Comparison of ENCODE assay signal across 1 cellular context in the genomic region with DNA sequence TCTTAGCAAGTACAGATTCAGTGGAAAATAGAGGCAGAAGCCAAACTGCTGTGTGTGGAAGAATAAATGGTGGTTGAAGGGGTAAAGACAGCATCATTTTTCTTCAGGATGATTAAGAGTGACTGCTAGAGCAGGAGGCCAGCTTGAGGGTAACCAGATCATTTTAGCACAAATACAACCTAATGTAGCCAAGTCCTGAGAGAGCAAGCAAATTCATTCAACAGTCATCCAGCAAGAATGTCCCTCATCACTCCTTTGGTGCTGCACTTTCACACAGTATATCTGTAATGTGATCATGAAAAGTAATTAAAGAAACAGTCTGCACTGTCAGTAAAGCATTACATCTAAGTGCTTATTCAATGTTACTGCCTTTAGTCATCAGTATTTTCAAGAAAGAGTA.
TF ChIP-seq lines count a peak whose summit lies in the region.

No MANE protein-coding gene starts in this region.

TF ChIP-seq in WTC11, 78 proteins besides CTCF, POLR2A, EP300 and RAD21 (continued from another document):
- TF ChIP-seq, protein P1, sequence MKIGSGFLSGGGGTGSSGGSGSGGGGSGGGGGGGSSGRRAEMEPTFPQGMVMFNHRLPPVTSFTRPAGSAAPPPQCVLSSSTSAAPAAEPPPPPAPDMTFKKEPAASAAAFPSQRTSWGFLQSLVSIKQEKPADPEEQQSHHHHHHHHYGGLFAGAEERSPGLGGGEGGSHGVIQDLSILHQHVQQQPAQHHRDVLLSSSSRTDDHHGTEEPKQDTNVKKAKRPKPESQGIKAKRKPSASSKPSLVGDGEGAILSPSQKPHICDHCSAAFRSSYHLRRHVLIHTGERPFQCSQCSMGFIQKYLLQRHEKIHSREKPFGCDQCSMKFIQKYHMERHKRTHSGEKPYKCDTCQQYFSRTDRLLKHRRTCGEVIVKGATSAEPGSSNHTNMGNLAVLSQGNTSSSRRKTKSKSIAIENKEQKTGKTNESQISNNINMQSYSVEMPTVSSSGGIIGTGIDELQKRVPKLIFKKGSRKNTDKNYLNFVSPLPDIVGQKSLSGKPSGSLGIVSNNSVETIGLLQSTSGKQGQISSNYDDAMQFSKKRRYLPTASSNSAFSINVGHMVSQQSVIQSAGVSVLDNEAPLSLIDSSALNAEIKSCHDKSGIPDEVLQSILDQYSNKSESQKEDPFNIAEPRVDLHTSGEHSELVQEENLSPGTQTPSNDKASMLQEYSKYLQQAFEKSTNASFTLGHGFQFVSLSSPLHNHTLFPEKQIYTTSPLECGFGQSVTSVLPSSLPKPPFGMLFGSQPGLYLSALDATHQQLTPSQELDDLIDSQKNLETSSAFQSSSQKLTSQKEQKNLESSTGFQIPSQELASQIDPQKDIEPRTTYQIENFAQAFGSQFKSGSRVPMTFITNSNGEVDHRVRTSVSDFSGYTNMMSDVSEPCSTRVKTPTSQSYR (CRISPR knock-in tag; IDR thresholded peaks at IDR 0.05), result no peak
- no peak for TF ChIP-seq FOXJ3 (CRISPR knock-in tag; IDR thresholded peaks at IDR 0.05; ENCODE audit: borderline replicate concordance)
- TF ChIP-seq, protein P2, sequence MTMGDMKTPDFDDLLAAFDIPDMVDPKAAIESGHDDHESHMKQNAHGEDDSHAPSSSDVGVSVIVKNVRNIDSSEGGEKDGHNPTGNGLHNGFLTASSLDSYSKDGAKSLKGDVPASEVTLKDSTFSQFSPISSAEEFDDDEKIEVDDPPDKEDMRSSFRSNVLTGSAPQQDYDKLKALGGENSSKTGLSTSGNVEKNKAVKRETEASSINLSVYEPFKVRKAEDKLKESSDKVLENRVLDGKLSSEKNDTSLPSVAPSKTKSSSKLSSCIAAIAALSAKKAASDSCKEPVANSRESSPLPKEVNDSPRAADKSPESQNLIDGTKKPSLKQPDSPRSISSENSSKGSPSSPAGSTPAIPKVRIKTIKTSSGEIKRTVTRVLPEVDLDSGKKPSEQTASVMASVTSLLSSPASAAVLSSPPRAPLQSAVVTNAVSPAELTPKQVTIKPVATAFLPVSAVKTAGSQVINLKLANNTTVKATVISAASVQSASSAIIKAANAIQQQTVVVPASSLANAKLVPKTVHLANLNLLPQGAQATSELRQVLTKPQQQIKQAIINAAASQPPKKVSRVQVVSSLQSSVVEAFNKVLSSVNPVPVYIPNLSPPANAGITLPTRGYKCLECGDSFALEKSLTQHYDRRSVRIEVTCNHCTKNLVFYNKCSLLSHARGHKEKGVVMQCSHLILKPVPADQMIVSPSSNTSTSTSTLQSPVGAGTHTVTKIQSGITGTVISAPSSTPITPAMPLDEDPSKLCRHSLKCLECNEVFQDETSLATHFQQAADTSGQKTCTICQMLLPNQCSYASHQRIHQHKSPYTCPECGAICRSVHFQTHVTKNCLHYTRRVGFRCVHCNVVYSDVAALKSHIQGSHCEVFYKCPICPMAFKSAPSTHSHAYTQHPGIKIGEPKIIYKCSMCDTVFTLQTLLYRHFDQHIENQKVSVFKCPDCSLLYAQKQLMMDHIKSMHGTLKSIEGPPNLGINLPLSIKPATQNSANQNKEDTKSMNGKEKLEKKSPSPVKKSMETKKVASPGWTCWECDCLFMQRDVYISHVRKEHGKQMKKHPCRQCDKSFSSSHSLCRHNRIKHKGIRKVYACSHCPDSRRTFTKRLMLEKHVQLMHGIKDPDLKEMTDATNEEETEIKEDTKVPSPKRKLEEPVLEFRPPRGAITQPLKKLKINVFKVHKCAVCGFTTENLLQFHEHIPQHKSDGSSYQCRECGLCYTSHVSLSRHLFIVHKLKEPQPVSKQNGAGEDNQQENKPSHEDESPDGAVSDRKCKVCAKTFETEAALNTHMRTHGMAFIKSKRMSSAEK (CRISPR knock-in tag; IDR thresholded peaks at IDR 0.05; ENCODE audit: borderline replicate concordance), result no peak
